ENCODE assay signal across 31 cellular contexts in the genomic region with DNA sequence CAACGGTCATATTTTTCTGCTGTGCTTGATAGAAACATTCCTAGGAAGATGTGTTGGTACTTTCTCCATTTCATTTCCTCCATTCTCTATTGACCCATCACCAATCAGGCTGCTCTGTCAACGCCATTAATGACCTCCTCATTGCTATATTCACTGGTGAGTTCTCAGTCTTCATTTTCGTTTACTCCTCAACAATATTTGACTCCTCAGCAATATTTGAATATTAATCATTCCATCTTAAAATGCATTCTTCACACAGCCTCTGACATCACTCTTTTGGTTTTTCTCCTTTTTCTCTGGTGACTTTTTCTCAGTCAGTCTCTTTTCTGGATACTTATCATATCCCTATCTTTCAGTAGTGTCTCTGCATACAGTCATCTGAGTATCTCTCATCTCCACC.
"Had no signal": no experiment of that assay in that cellular context is flagged by ENCODE, and none has a peak within 500 bp of the region (broad histone marks: within the 10 kb centered on the region; RNA-seq: fewer than 3 reads in every experiment).

No MANE protein-coding gene starts in this region.

- H3K27me3 ChIP-seq: neural progenitor cell, ovary, spleen, suprapubic skin, testis, tibial artery, transverse colon, upper lobe of right lung, uterus had no signal

- H3K4me1 ChIP-seq: neural progenitor cell, parathyroid adenoma, psoas muscle, spleen, suprapubic skin, testis, tibial artery, transverse colon, upper lobe of right lung, uterus had no signal

- H3K4me3 ChIP-seq: neural progenitor cell, ovary, psoas muscle, skin epidermis, smooth muscle cell, spleen, suprapubic skin, testis, tibial artery, transverse colon, upper lobe of right lung, uterus had no signal

- H3K4me2 ChIP-seq: neural progenitor cell, smooth muscle cell had no signal

- H2AFZ ChIP-seq: neural progenitor cell, parathyroid adenoma had no signal

- H3K36me3 ChIP-seq: neural progenitor cell, ovary, spleen, suprapubic skin, tibial artery, transverse colon, upper lobe of right lung, uterus had no signal

- H3K4me3 Mint-ChIP-seq: natural killer cell; nephron; neural progenitor cell; stimulated activated memory B cell treated with anti-CD40 and anti-IgM and Interleukin-4, amounts not matched to agents 10 μg/mL and 1 μg/mL and 100 μg/mL, for 72 hours; stimulated activated naive CD8-positive, alpha-beta T cell treated with anti-CD3 and anti-CD28 coated beads, Interleukin-15, amount 100 ng/mL, for 72 hours; type B pancreatic cell had no signal

- ATAC-seq: natural killer cell; psoas muscle; right cardiac atrium; sciatic nerve; stimulated activated memory B cell treated with anti-CD40 and anti-IgM and Interleukin-4, amounts not matched to agents 10 μg/mL and 1 μg/mL and 100 μg/mL, for 72 hours; stimulated activated naive CD8-positive, alpha-beta T cell treated with anti-CD3 and anti-CD28 coated beads, Interleukin-15, amount 100 ng/mL, for 72 hours; stimulated activated naive CD8-positive, alpha-beta T cell treated with anti-CD3 and anti-CD28 coated beads, Interleukin-15, Interleukin-2, amounts not matched to agents 100 U/mL and 50 U/mL, for 24 hours; upper lobe of right lung had no signal

- H3K79me2 ChIP-seq: parathyroid adenoma had no signal

- H3K27ac ChIP-seq: neural progenitor cell, ovary, parathyroid adenoma, psoas muscle, skin epidermis, spleen, suprapubic skin, testis, tibial artery, transverse colon, upper lobe of right lung, uterus had no signal

- H3K9ac ChIP-seq: neural progenitor cell, parathyroid adenoma had no signal

- H3K9me3 Mint-ChIP-seq: natural killer cell, nephron had no signal

- DNase-seq: natural killer cell; occipital lobe; ovary; posterior cingulate gyrus; psoas muscle; right cardiac atrium; spleen; stimulated activated CD4-positive, alpha-beta T cell treated with anti-CD3 and anti-CD28 coated beads, Interleukin-12 subunit alpha, Interleukin-12 subunit beta, amount 100 ng/mL, for 4 hours; stimulated activated CD4-positive, alpha-beta T cell treated with anti-CD3 and anti-CD28 coated beads, Interleukin-1b, Interleukin-23, amount 100 ng/mL, for 48 hours; stimulated activated CD4-positive, alpha-beta T cell treated with anti-CD3 and anti-CD28 coated beads, Interleukin-4, amount 100 ng/mL, for 1 hour; stimulated activated CD4-positive, alpha-beta T cell treated with anti-CD3 and anti-CD28 coated beads, Interleukin-4, amount 100 ng/mL, for 4 hours; stimulated activated CD8-positive, alpha-beta memory T cell treated with anti-CD3 and anti-CD28 coated beads, Interleukin-4, amount 100 ng/mL, for 48 hours; stimulated activated naive CD4-positive, alpha-beta T cell; stimulated activated naive CD8-positive, alpha-beta T cell treated with anti-CD3 and anti-CD28 coated beads, Interleukin-15, amount 100 ng/mL, for 72 hours; stimulated activated naive CD8-positive, alpha-beta T cell treated with anti-CD3 and anti-CD28 coated beads, Interleukin-15, Interleukin-2, amounts not matched to agents 100 U/mL and 50 U/mL, for 24 hours; substantia nigra; testis; tibial artery; transverse colon; upper lobe of right lung; uterus had no signal

- H3K36me3 Mint-ChIP-seq: natural killer cell; neural progenitor cell; stimulated activated memory B cell treated with anti-CD40 and anti-IgM and Interleukin-4, amounts not matched to agents 10 μg/mL and 1 μg/mL and 100 μg/mL, for 72 hours; type B pancreatic cell had no signal

- H3K9me3 ChIP-seq: ovary, psoas muscle, suprapubic skin, testis, tibial artery, transverse colon, upper lobe of right lung, uterus had no signal

- H3K27ac Mint-ChIP-seq: natural killer cell; nephron; neural progenitor cell; progenitor cell of endocrine pancreas; stimulated activated memory B cell treated with anti-CD40 and anti-IgM and Interleukin-4, amounts not matched to agents 10 μg/mL and 1 μg/mL and 100 μg/mL, for 72 hours; stimulated activated naive CD8-positive, alpha-beta T cell treated with anti-CD3 and anti-CD28 coated beads, Interleukin-15, amount 100 ng/mL, for 72 hours; type B pancreatic cell had no signal

- H3K27me3 Mint-ChIP-seq: progenitor cell of endocrine pancreas; stimulated activated memory B cell treated with anti-CD40 and anti-IgM and Interleukin-4, amounts not matched to agents 10 μg/mL and 1 μg/mL and 100 μg/mL, for 72 hours; stimulated activated naive CD8-positive, alpha-beta T cell treated with anti-CD3 and anti-CD28 coated beads, Interleukin-15, amount 100 ng/mL, for 72 hours; type B pancreatic cell had no signal

- H3K4me1 Mint-ChIP-seq: nephron; stimulated activated memory B cell treated with anti-CD40 and anti-IgM and Interleukin-4, amounts not matched to agents 10 μg/mL and 1 μg/mL and 100 μg/mL, for 72 hours had no signal
